15 cellular contexts compared by ENCODE assay signal in the genomic region with DNA sequence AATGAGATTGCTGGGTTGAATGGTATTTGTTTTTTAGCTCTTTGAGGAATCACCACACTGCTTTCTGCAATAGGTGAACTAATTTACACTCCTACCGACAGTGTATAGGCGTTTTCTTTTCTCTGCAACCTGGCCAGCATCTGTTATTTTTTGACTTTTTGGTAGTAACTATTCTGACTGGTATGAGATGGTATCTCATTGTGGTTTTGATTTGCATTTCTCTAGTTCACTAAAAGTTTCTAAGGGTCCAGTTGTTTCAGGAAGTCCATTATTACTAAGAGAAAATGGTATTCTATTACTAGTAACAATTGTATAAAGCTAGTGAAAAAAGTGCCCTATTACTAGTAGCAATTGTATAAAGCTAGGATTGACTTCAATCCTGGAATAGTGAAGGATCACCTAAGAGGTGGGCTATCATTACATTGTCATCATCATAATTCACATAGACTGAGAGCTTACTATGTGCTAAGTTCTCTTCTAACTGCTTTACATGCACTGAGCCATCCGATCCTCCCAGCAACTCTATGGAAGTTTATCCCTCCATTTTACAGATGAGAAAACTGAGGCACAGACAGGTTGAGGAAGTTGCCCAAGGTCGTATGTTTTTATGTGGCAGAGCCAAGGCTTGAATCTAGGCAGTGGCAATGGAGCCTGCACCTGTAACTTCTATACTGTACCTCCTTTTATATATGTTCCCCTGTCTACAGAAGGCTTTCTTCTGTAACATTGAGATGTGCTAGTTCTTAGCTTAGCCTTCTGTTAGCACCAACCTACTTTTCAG. TPM values are rescaled to one million over a fixed set of nuclear protein-coding genes. Genes with fewer than 3 reads are reported as not detected.
A peak's percentile ranks its signal among the peaks of the same experiment; 100 is the strongest.
DNase-seq lines count a peak whose midpoint lies in the region; ATAC-seq and TF ChIP-seq lines count a peak whose summit lies in the region.
"Had no signal": no experiment of that assay in that cellular context is flagged by ENCODE, and none has a peak within 500 bp of the region (broad histone marks: within the 10 kb centered on the region; RNA-seq: fewer than 3 reads in every experiment).

No MANE protein-coding gene starts in this region.

- peaks cover 22% of the 10 kb centered on the region for H3K27me3 ChIP-seq in WERI-Rb-1 (ENCODE audit: insufficient read depth, low read depth, severe bottlenecking)

- H3K4me3 ChIP-seq in WERI-Rb-1 (ENCODE audit: low read depth, low read length), result no peak overlapping the region
- H3K4me3 ChIP-seq: skin epidermis had no signal

- no peak overlapping the region for H3K4me3 Mint-ChIP-seq in T-helper 17 cell
- H3K4me3 Mint-ChIP-seq: central memory CD8-positive, alpha-beta T cell; IgD-negative memory B cell had no signal

- peak; percentile 64 for ATAC-seq in GM18861 (IDR thresholded peaks at IDR 0.05; ENCODE audit: unreplicated experiment)
- peak; percentile 62 for ATAC-seq in GM21447 (IDR thresholded peaks at IDR 0.05; ENCODE audit: unreplicated experiment)
- peak; percentile 63 for ATAC-seq in HG03045 (IDR thresholded peaks at IDR 0.05; ENCODE audit: unreplicated experiment)
- no peak for ATAC-seq in T-helper 17 cell

- H3K36me3 Mint-ChIP-seq in T-helper 17 cell (ENCODE audit: low read depth), result peaks cover 2% of the 10 kb centered on the region
- H3K36me3 Mint-ChIP-seq: IgD-negative memory B cell had no signal

- no peaks in the 10 kb centered on the region for H3K4me1 Mint-ChIP-seq in T-helper 17 cell
- H3K4me1 Mint-ChIP-seq: central memory CD8-positive, alpha-beta T cell; IgD-negative memory B cell had no signal

- no peaks in the 10 kb centered on the region for H3K36me3 ChIP-seq in WERI-Rb-1

- H3K9me3 ChIP-seq in T-helper 17 cell (ENCODE audit: control insufficient read depth, low read length, poor library complexity, severe bottlenecking) (no peaks in the 10 kb centered on the region), WERI-Rb-1 (ENCODE audit: severe bottlenecking) (no peaks in the 10 kb centered on the region)

- no peak overlapping the region for H3K27ac ChIP-seq in WERI-Rb-1
- H3K27ac ChIP-seq: skin epidermis had no signal

- no peak for TF ChIP-seq CTCF in WERI-Rb-1 (IDR thresholded peaks at IDR 0.05; ENCODE audit: low read depth, low read length)

- no peak for DNase-seq in T-helper 17 cell
- no peak for DNase-seq in kidney tubule cell (ENCODE audit: low spot score)
- no peak for DNase-seq in occipital lobe (lab: John Stamatoyannopoulos, UW)
- DNase-seq in GM03348 (ENCODE audit: low spot score), result no peak
- no peak for DNase-seq in WERI-Rb-1
- DNase-seq: C1 segment of cervical spinal cord, midbrain, NCI-H1105 treated with DMSO at 0.1 percent for 48 hours had no signal

- H3K27me3 Mint-ChIP-seq in T-helper 17 cell, result peaks cover 12% of the 10 kb centered on the region

- peak overlapping the region; percentile 63 for H3K27ac Mint-ChIP-seq in T-helper 17 cell

RNA-seq across cellular contexts. Expression of a gene that starts 13.4 kb away (rescaled TPM):
- total RNA-seq in T-helper 17 cell, result under 1 TPM in 1 of 2 donors, not detected in 1; 0.10 TPM
- total RNA-seq in occipital lobe, result not detected
- total RNA-seq: osteoblast had no signal
